Comparison of ENCODE assay signal across 1 cellular context in genomic region chr11:61815790-61816735, GRCh38.
TF ChIP-seq lines count a peak whose summit lies in the region.

No MANE protein-coding gene starts in this region.

TF ChIP-seq in WTC11, 78 proteins besides CTCF, POLR2A, EP300 and RAD21 (continued from another document and continues in another):
- TF ChIP-seq STAT6 (CRISPR knock-in tag; conservative IDR thresholded peaks at IDR 0.05; ENCODE audit: low read depth) (no peak), SOX15 (CRISPR knock-in tag; IDR thresholded peaks at IDR 0.05) (no peak), CREB1 (CRISPR knock-in tag; IDR thresholded peaks at IDR 0.05) (0 out of 2 replicates have a peak, but pooled peaks have one; percentile 28), E2F4 (CRISPR knock-in tag; IDR thresholded peaks at IDR 0.05; ENCODE audit: borderline replicate concordance, low read depth) (no peak; the same call in 1 of the 2 replicates), IRF1 (CRISPR knock-in tag; IDR thresholded peaks at IDR 0.05) (no peak), ZNF532 (CRISPR knock-in tag; IDR thresholded peaks at IDR 0.05; ENCODE audit: borderline replicate concordance) (no peak), ZNF423 (CRISPR knock-in tag; IDR thresholded peaks at IDR 0.05) (no peak), GABPB1 (CRISPR knock-in tag; IDR thresholded peaks at IDR 0.05) (no peak), FOXP4 (CRISPR knock-in tag; IDR thresholded peaks at IDR 0.05) (peak; percentile 64; the same call in 1 of the 2 replicates), NFYB (CRISPR knock-in tag; conservative IDR thresholded peaks at IDR 0.05; ENCODE audit: low read depth) (no peak; the same call in 1 of the 2 replicates), EMX1 (CRISPR knock-in tag; IDR thresholded peaks at IDR 0.05) (no peak), TCF7 (CRISPR knock-in tag; IDR thresholded peaks at IDR 0.05; ENCODE audit: low read depth) (no peak), JAZF1 (CRISPR knock-in tag; IDR thresholded peaks at IDR 0.05) (no peak), RELA (CRISPR knock-in tag; IDR thresholded peaks at IDR 0.05; ENCODE audit: borderline replicate concordance) (no peak), HMGXB4 (CRISPR knock-in tag; IDR thresholded peaks at IDR 0.05) (no peak), ZMAT4 (CRISPR knock-in tag; IDR thresholded peaks at IDR 0.05) (no peak), FOXJ3 (CRISPR knock-in tag; IDR thresholded peaks at IDR 0.05; ENCODE audit: borderline replicate concordance) (no peak), ZNF138 (CRISPR knock-in tag; conservative IDR thresholded peaks at IDR 0.05) (no peak), NR3C1 (CRISPR knock-in tag; conservative IDR thresholded peaks at IDR 0.05; ENCODE audit: low read depth) (no peak), ELF4 (CRISPR knock-in tag; IDR thresholded peaks at IDR 0.05; ENCODE audit: low read depth) (no peak), ZBTB21 (CRISPR knock-in tag; IDR thresholded peaks at IDR 0.05; ENCODE audit: borderline replicate concordance) (no peak), ATF6 (CRISPR knock-in tag; IDR thresholded peaks at IDR 0.05) (no peak), ESRRA (CRISPR knock-in tag; IDR thresholded peaks at IDR 0.05; ENCODE audit: borderline replicate concordance) (no peak), ATF3 (CRISPR knock-in tag; conservative IDR thresholded peaks at IDR 0.05) (no peak), IRF2 (CRISPR knock-in tag; IDR thresholded peaks at IDR 0.05; ENCODE audit: borderline replicate concordance, low read depth) (no peak), SMAD3 (CRISPR knock-in tag; IDR thresholded peaks at IDR 0.05; ENCODE audit: borderline replicate concordance) (0 out of 2 replicates have a peak, but pooled peaks have one; percentile 3), E2F1 (CRISPR knock-in tag; IDR thresholded peaks at IDR 0.05) (peak; percentile 60; the same call in 1 of the 2 replicates), NR1H2 (CRISPR knock-in tag; IDR thresholded peaks at IDR 0.05) (no peak), USF1 (CRISPR knock-in tag; IDR thresholded peaks at IDR 0.05) (peak; percentile 21; the same call in 1 of the 2 replicates), E2F5 (CRISPR knock-in tag; IDR thresholded peaks at IDR 0.05) (no peak; the same call in 1 of the 2 replicates), ZNF671 (CRISPR knock-in tag; IDR thresholded peaks at IDR 0.05) (no peak), CDX4 (CRISPR knock-in tag; IDR thresholded peaks at IDR 0.05; ENCODE audit: borderline replicate concordance) (no peak), MLX (CRISPR knock-in tag; IDR thresholded peaks at IDR 0.05) (no peak; the same call in 1 of the 2 replicates), SP1 (CRISPR knock-in tag; conservative IDR thresholded peaks at IDR 0.05) (no peak), MYBL2 (CRISPR knock-in tag; IDR thresholded peaks at IDR 0.05) (no peak; the same call in 1 of the 2 replicates), GTF2I (CRISPR knock-in tag; conservative IDR thresholded peaks at IDR 0.05) (no peak), TEAD1 (CRISPR knock-in tag; IDR thresholded peaks at IDR 0.05) (peak; percentile 28), TEAD4 (CRISPR knock-in tag; IDR thresholded peaks at IDR 0.05) (0 out of 2 replicates have a peak, but pooled peaks have one; percentile 38)
